ENCODE assay signal across 8 cellular contexts in the genomic region with DNA sequence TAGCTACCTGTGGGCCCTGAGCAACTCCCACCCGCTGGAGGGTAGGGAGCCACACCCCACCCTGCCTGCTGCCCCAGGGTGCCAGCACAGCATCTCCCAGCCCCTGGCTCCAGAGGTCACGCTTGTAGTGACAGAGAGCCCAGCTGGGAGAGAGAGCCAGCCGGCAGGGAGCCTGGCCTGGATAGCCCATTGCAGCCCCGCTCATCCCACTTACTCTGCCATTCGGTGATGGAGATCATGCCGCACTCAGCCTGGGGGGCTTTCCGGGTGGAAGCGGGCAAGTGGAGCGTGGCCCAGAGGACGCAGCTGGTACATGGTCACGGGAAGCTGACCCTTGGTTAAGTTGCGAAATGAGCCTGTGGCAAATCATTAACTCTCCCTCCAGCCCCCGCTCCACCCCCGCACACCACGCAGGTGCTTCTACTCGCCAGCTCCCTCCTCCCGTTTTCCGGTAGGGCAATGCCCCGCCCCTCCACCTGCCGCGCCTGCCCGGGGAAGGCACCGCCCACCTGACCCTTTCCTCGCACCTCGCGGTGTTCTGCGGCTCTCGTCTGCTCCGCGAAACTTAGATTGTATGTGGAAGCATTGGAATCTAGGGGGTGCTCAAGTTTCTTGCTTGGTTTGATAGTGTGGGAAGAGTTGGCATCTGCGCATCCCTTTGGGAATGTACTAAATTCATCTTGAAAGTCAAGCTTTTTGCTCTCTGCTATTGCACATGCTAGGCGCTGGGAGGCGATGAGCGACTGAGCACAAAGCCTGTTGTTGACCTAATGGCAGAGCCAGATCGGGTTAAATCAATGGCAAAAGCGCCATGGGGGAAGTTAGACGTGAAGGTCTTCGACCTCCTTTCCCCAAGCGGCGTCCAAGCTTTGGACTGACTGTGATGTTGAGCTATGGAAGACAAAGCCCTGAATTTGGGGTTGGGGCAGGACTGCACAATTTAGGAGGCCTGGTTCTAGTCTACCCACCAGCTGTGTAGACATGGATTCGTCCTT. TPM values are rescaled to one million over a fixed set of nuclear protein-coding genes. Genes with fewer than 3 reads are reported as not detected.
A peak's percentile ranks its signal among the peaks of the same experiment; 100 is the strongest.
DNase-seq lines count a peak whose midpoint lies in the region; ATAC-seq and TF ChIP-seq lines count a peak whose summit lies in the region.

Gene GOLT1A (minus strand): TSS at position 321 of the 995 bp plus-strand sequence. CDS start 82 bp downstream, at position 239.

- peaks cover 0 to 27% of the 10 kb centered on the region in 2 donors for H3K27me3 ChIP-seq in tibial artery

- DNase-seq in GM04503 (ENCODE audit: low read depth) (peak; percentile 39), NOMO-1 (lab: John Stamatoyannopoulos, UW; ENCODE audit: unreplicated experiment in 2 of 2) (peak; percentile 35 to 39), fibroblast of villous mesenchyme (ENCODE audit: low read depth) (peak; percentile 78), tibial artery (peak; percentile 67 to 78)
- peak; percentile 20 for DNase-seq in activated T-helper 2 cell treated with anti-CD3 and anti-CD28 coated beads, Interferon-gamma antibody, Interleukin-2, Interleukin-4, amounts not matched to agents 10 μg/mL and 5 μg/mL and 100 μg/mL, durations not matched to agents 14 hours and 24 hours and 36 hours (ENCODE audit: low spot score)
- DNase-seq in natural killer cell treated with Interleukin-12 subunit alpha and Interleukin-12 subunit beta and Interleukin-15 and Interleukin-18, amount 100 ng/mL, for 72 hours (ENCODE audit: low spot score), result no peak

- H3K36me3 Mint-ChIP-seq in activated T-helper 2 cell treated with anti-CD3 and anti-CD28 coated beads, Interferon-gamma antibody, Interleukin-2, Interleukin-4, amounts not matched to agents 10 μg/mL and 5 μg/mL and 100 μg/mL, durations not matched to agents 14 hours and 24 hours and 36 hours (ENCODE audit: low read depth), result no peaks in the 10 kb centered on the region
- no peaks in the 10 kb centered on the region for H3K36me3 Mint-ChIP-seq in natural killer cell treated with Interleukin-12 subunit alpha and Interleukin-12 subunit beta and Interleukin-15 and Interleukin-18, amount 100 ng/mL, for 72 hours

- no peaks in the 10 kb centered on the region for H3K36me3 ChIP-seq in tibial artery

- peaks cover 4% of the 10 kb centered on the region for H3K4me1 Mint-ChIP-seq in activated T-helper 2 cell treated with anti-CD3 and anti-CD28 coated beads, Interferon-gamma antibody, Interleukin-2, Interleukin-4, amounts not matched to agents 10 μg/mL and 5 μg/mL and 100 μg/mL, durations not matched to agents 14 hours and 24 hours and 36 hours (ENCODE audit: low read depth)
- H3K4me1 Mint-ChIP-seq in natural killer cell treated with Interleukin-12 subunit alpha and Interleukin-12 subunit beta and Interleukin-15 and Interleukin-18, amount 100 ng/mL, for 72 hours (ENCODE audit: low read depth in 2 of 2), result peaks cover 4 to 11% of the 10 kb centered on the region in 2 donors

- TF ChIP-seq CTCF in fibroblast of villous mesenchyme (IDR thresholded peaks at IDR 0.05; ENCODE audit: insufficient read depth, low read depth, low read length) (peak; percentile 84), tibial artery (IDR thresholded peaks at IDR 0.05) (peak; percentile 67 to 80)

- peaks cover 0 to 11% (median 9%) of the 10 kb centered on the region in 4 donors for H3K4me1 ChIP-seq in tibial artery

- H3K4me3 Mint-ChIP-seq in activated T-helper 2 cell treated with anti-CD3 and anti-CD28 coated beads, Interferon-gamma antibody, Interleukin-2, Interleukin-4, amounts not matched to agents 10 μg/mL and 5 μg/mL and 100 μg/mL, durations not matched to agents 14 hours and 24 hours and 36 hours (ENCODE audit: low read depth), result peak within 1 kb of the TSS; percentile 9
- peak within 1 kb of the TSS; percentile 52 for H3K4me3 Mint-ChIP-seq in natural killer cell treated with Interleukin-12 subunit alpha and Interleukin-12 subunit beta and Interleukin-15 and Interleukin-18, amount 100 ng/mL, for 72 hours

- intact Hi-C loops in activated T-helper 2 cell treated with anti-CD3 and anti-CD28 coated beads, Interferon-gamma antibody, Interleukin-2, Interleukin-4, amounts not matched to agents 10 μg/mL and 5 μg/mL and 100 μg/mL, durations not matched to agents 14 hours and 24 hours and 36 hours (cut with micrococcal nuclease), result loop anchor here (1.0 kb wide), 1 partner anchor 149 kb away; no protein-coding TSS in a partner anchor
- intact Hi-C loops in tibial artery (cut with DNase I; ENCODE audit: low total_unique reads), result no loop called here

- H3K9me3 Mint-ChIP-seq in activated T-helper 2 cell treated with anti-CD3 and anti-CD28 coated beads, Interferon-gamma antibody, Interleukin-2, Interleukin-4, amounts not matched to agents 10 μg/mL and 5 μg/mL and 100 μg/mL, durations not matched to agents 14 hours and 24 hours and 36 hours, result no peaks in the 10 kb centered on the region
- H3K9me3 Mint-ChIP-seq in natural killer cell treated with Interleukin-12 subunit alpha and Interleukin-12 subunit beta and Interleukin-15 and Interleukin-18, amount 100 ng/mL, for 72 hours, result no peaks in the 10 kb centered on the region

- ATAC-seq in HG02981 (IDR thresholded peaks at IDR 0.05; ENCODE audit: unreplicated experiment) (peak; percentile 72), HG03469 (IDR thresholded peaks at IDR 0.05; ENCODE audit: unreplicated experiment) (no peak)
- peak in 1 of 2 donors; percentile 25 for ATAC-seq in natural killer cell treated with Interleukin-12 subunit alpha and Interleukin-12 subunit beta and Interleukin-15 and Interleukin-18, amount 100 ng/mL, for 72 hours

- H3K4me3 ChIP-seq in fibroblast of villous mesenchyme (ENCODE audit: low read depth, low read length) (peak within 1 kb of the TSS; percentile 12), tibial artery (peak within 1 kb of the TSS in 1 of 2 donors; percentile 17)

- no peaks in the 10 kb centered on the region for H3K9me3 ChIP-seq in tibial artery

- H3K27me3 Mint-ChIP-seq in activated T-helper 2 cell treated with anti-CD3 and anti-CD28 coated beads, Interferon-gamma antibody, Interleukin-2, Interleukin-4, amounts not matched to agents 10 μg/mL and 5 μg/mL and 100 μg/mL, durations not matched to agents 14 hours and 24 hours and 36 hours (ENCODE audit: low read depth), result peaks cover 12% of the 10 kb centered on the region
- H3K27me3 Mint-ChIP-seq in natural killer cell treated with Interleukin-12 subunit alpha and Interleukin-12 subunit beta and Interleukin-15 and Interleukin-18, amount 100 ng/mL, for 72 hours, result peaks cover 0 to 8% of the 10 kb centered on the region in 2 donors

- H3K27ac ChIP-seq in tibial artery, result no peak within 1 kb of the TSS

- H3K27ac Mint-ChIP-seq in activated T-helper 2 cell treated with anti-CD3 and anti-CD28 coated beads, Interferon-gamma antibody, Interleukin-2, Interleukin-4, amounts not matched to agents 10 μg/mL and 5 μg/mL and 100 μg/mL, durations not matched to agents 14 hours and 24 hours and 36 hours, result no peak within 1 kb of the TSS
- H3K27ac Mint-ChIP-seq in natural killer cell treated with Interleukin-12 subunit alpha and Interleukin-12 subunit beta and Interleukin-15 and Interleukin-18, amount 100 ng/mL, for 72 hours, result no peak within 1 kb of the TSS

RNA-seq across cellular contexts. Expression of gene GOLT1A, which starts in this region (rescaled TPM):
- total RNA-seq in activated T-helper 2 cell treated with anti-CD3 and anti-CD28 coated beads, Interferon-gamma antibody, Interleukin-2, Interleukin-4, amounts not matched to agents 10 μg/mL and 5 μg/mL and 100 μg/mL, durations not matched to agents 14 hours and 24 hours and 36 hours, result 0.21 TPM in 1 of 2 replicates, not detected in the other
- not detected in 2 replicates for total RNA-seq in fibroblast of villous mesenchyme
- total RNA-seq in natural killer cell treated with Interleukin-12 subunit alpha and Interleukin-12 subunit beta and Interleukin-15 and Interleukin-18, amount 100 ng/mL, for 72 hours, result not detected

Comparison
In these comparisons a context has a peak if more than half of its experiments do, and no peak if none do; other contexts are left out.
1. Peak in DNase-seq in activated T-helper 2 cell treated with anti-CD3 and anti-CD28 coated beads, Interferon-gamma antibody, Interleukin-2, Interleukin-4, amounts not matched to agents 10 μg/mL and 5 μg/mL and 100 μg/mL, durations not matched to agents 14 hours and 24 hours and 36 hours; RNA of the gene not detected or under 1 TPM.
2. Peak in DNase-seq and H3K4me3 ChIP-seq in fibroblast of villous mesenchyme; RNA of the gene not detected or under 1 TPM.